9 cellular contexts compared by ENCODE assay signal in the genomic region with DNA sequence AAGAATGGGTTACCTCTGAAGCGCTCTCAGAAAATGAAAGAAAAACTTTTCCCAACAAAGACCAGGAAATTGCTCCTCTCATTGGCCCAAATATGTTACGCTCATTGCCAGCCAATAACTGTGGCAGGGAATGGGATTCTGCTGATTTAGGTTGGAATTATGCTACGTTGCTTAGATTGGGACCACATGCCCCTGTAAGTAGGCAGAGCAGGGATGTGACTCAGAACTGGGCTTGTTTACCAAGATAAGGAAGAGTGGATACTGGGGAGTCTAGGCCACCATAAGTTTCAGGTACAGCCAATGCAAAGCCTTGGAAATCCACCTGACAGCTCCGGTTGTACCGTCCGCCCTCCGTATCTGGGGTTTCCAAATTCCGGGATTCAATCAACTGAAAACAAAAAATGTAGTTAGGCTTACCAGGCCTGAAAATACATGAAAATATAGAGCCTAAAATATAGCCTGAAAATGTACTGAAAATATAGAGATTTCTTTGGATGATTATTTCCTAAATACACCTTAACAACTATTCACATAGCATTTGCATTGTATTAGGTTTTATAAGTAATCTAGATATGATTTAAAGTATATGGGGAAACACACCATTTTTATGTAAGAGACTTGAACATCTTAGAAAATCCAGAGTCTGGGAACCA. TPM values are rescaled to one million over a fixed set of nuclear protein-coding genes. Genes with fewer than 3 reads are reported as not detected.
DNase-seq lines count a peak whose midpoint lies in the region; ATAC-seq and TF ChIP-seq lines count a peak whose summit lies in the region.
"Had no signal": no experiment of that assay in that cellular context is flagged by ENCODE, and none has a peak within 500 bp of the region (broad histone marks: within the 10 kb centered on the region; RNA-seq: fewer than 3 reads in every experiment).

No MANE protein-coding gene starts in this region.

- H3K9me3 Mint-ChIP-seq in IgD-negative memory B cell (no peaks in the 10 kb centered on the region), naive B cell (no peaks in the 10 kb centered on the region), HFFc6 (no peaks in the 10 kb centered on the region; the same call in 1 of the 2 replicates)
- H3K9me3 Mint-ChIP-seq in central memory CD8-positive, alpha-beta T cell, result no peaks in the 10 kb centered on the region

- H3K27ac ChIP-seq in ACC112 (ENCODE audit: low read depth, low read length), result peak overlapping the region; percentile 75; the same call in 1 of the 2 replicates

- H3K4me3 Mint-ChIP-seq in IgD-negative memory B cell (peak overlapping the region; percentile 89 to 96 (median 94)), naive B cell (peak overlapping the region; percentile 86 to 94 (median 90)), HFFc6 (no peak overlapping the region)
- peak overlapping the region; percentile 94 for H3K4me3 Mint-ChIP-seq in central memory CD8-positive, alpha-beta T cell

- H3K4me1 ChIP-seq in ACC112 (ENCODE audit: control insufficient read depth, insufficient read depth, low read length, unreplicated experiment), result peaks cover 18% of the 10 kb centered on the region

- peaks cover 39% of the 10 kb centered on the region for H3K79me2 ChIP-seq in ACC112 (ENCODE audit: control insufficient read depth, insufficient read depth, low read length, unreplicated experiment)

- DNase-seq in central memory CD8-positive, alpha-beta T cell (ENCODE audit: low spot score in 2 of 2), result no peak
- DNase-seq in naive B cell (no peak), NCI-H446 (lab: John Stamatoyannopoulos, UW) (no peak), HFFc6 (no peak), posterior cingulate gyrus (no peak)
- DNase-seq: NCI-H446 treated with DMSO at 0.1 percent for 48 hours had no signal

- ATAC-seq in central memory CD8-positive, alpha-beta T cell (replicated peaks; ENCODE audit: extremely low read depth, poor library complexity, severe bottlenecking), result no peak
- no peak for ATAC-seq in naive B cell (ENCODE audit: low read depth in 2 of 2)
- no peak for ATAC-seq in HG03432 (IDR thresholded peaks at IDR 0.05; ENCODE audit: unreplicated experiment)

- peaks cover 23 to 27% (median 23%) of the 10 kb centered on the region in 3 donors for H3K4me1 Mint-ChIP-seq in IgD-negative memory B cell
- peaks cover 28% of the 10 kb centered on the region for H3K4me1 Mint-ChIP-seq in central memory CD8-positive, alpha-beta T cell
- peaks cover 19 to 30% (median 28%) of the 10 kb centered on the region in 3 donors for H3K4me1 Mint-ChIP-seq in naive B cell
- peaks cover 38% of the 10 kb centered on the region for H3K4me1 Mint-ChIP-seq in HFFc6 (ENCODE audit: low read depth)

- H3K36me3 ChIP-seq in ACC112 (ENCODE audit: insufficient read depth, low read length), result peaks cover 7% of the 10 kb centered on the region

- intact Hi-C loops in posterior cingulate gyrus (cut with DNase I), result loop anchor here (10.0 kb wide), 3 partner anchors 92 to 388 kb away; no protein-coding TSS in a partner anchor

- peak overlapping the region; percentile 93 for H2AFZ ChIP-seq in ACC112 (ENCODE audit: low read length, unreplicated experiment)

- peak overlapping the region; percentile 94 to 96 (median 95) for H3K27ac Mint-ChIP-seq in IgD-negative memory B cell
- H3K27ac Mint-ChIP-seq in central memory CD8-positive, alpha-beta T cell (ENCODE audit: low read depth), result peak overlapping the region; percentile 90
- peak overlapping the region in 3 of 6 donors; percentile 87 to 94 (median 94) for H3K27ac Mint-ChIP-seq in naive B cell
- no peak overlapping the region; the same call in 1 of the 2 replicates for H3K27ac Mint-ChIP-seq in HFFc6

- H3K27me3 ChIP-seq in ACC112 (ENCODE audit: insufficient read depth, low read length), result no peaks in the 10 kb centered on the region

- no peak for TF ChIP-seq CTCF in HFFc6 (IDR thresholded peaks at IDR 0.05)

- H3K4me3 ChIP-seq in ACC112 (ENCODE audit: low read depth, low read length), result peak overlapping the region; percentile 85

- H3K27me3 Mint-ChIP-seq in IgD-negative memory B cell (no peaks in the 10 kb centered on the region), naive B cell (no peaks in the 10 kb centered on the region), HFFc6 (ENCODE audit: insufficient read depth) (no peaks in the 10 kb centered on the region)
- H3K27me3 Mint-ChIP-seq in central memory CD8-positive, alpha-beta T cell, result no peaks in the 10 kb centered on the region

- H3K36me3 Mint-ChIP-seq in IgD-negative memory B cell (peaks cover 3% of the 10 kb centered on the region), naive B cell (no peaks in the 10 kb centered on the region), HFFc6 (ENCODE audit: low read depth) (peaks cover 27% of the 10 kb centered on the region)
- H3K36me3 Mint-ChIP-seq in central memory CD8-positive, alpha-beta T cell (ENCODE audit: insufficient read depth), result peaks cover 25% of the 10 kb centered on the region

RNA-seq across cellular contexts. Expression of a gene that starts 1.5 kb away (rescaled TPM):
- 58.0 TPM for polyA plus RNA-seq in IgD-negative memory B cell
- 10 to 100 TPM; 42.0 to 70.9 (median 56.1) TPM for polyA plus RNA-seq in naive B cell (ENCODE audit: low read depth in 6 of 6)
- 100 to 1,000 TPM; 106 to 200 (median 149) TPM for total RNA-seq in HFFc6 (2021; fragmentation: NEBNext Ultra II Directional; extraction: Animal tissue kit (Norgen Biotek cat#: 25700))
